Comparison of ENCODE assay signal across 1 cellular context in genomic region chr6:135905604-135906300, GRCh38.
TF ChIP-seq lines count a peak whose summit lies in the region.

No MANE protein-coding gene starts in this region.

TF ChIP-seq in H1, 55 proteins besides CTCF, POLR2A, EP300 and RAD21:
- TF ChIP-seq SRF (IDR thresholded peaks at IDR 0.05; ENCODE audit: low read depth, low read length) (no peak), POU5F1 (IDR thresholded peaks at IDR 0.05; ENCODE audit: low read depth, low read length) (no peak), TEAD4 (IDR thresholded peaks at IDR 0.05; ENCODE audit: low read depth, low read length) (no peak), NRF1 (IDR thresholded peaks at IDR 0.05; ENCODE audit: low read depth, low read length) (no peak), SIN3A (conservative IDR thresholded peaks at IDR 0.05 in 1 of 2, IDR thresholded peaks at IDR 0.05 in 1 of 2; ENCODE audit: low read depth in 1 of 2, low read length in 2 of 2) (no peak), RBBP5 (IDR thresholded peaks at IDR 0.05; ENCODE audit: borderline replicate concordance, low read depth, low read length) (no peak), TCF12 (IDR thresholded peaks at IDR 0.05; ENCODE audit: low read depth, low read length) (no peak), HDAC6 (IDR thresholded peaks at IDR 0.05; ENCODE audit: low read depth, low read length) (no peak), TAF7 (optimal IDR thresholded peaks at IDR 0.05; ENCODE audit: borderline replicate concordance, low read depth, low read length) (no peak), CTBP2 (IDR thresholded peaks at IDR 0.05; ENCODE audit: borderline replicate concordance, insufficient read depth, insufficient read length, low read length) (no peak)
